Comparison of ENCODE assay signal across 8 cellular contexts in genomic region chr9:89603629-89604462, GRCh38. TPM values are rescaled to one million over a fixed set of nuclear protein-coding genes. Genes with fewer than 3 reads are reported as not detected.
A peak's percentile ranks its signal among the peaks of the same experiment; 100 is the strongest.
DNase-seq lines count a peak whose midpoint lies in the region; ATAC-seq and TF ChIP-seq lines count a peak whose summit lies in the region.

No MANE protein-coding gene starts in this region.

- peak overlapping the region; percentile 87 for H3K14ac ChIP-seq in trophoblast cell (ENCODE audit: low read length)

- peak overlapping the region; percentile 80 for H2BK12ac ChIP-seq in trophoblast cell (ENCODE audit: low read length)

- H3K23ac ChIP-seq in trophoblast cell (ENCODE audit: low read length), result no peak overlapping the region

- peak overlapping the region; percentile 78 for H3K9ac ChIP-seq in trophoblast cell (ENCODE audit: low read length)

- H3K27me3 ChIP-seq in Peyer's patch (no peaks in the 10 kb centered on the region), right cardiac atrium (ENCODE audit: control insufficient read depth, insufficient read depth) (no peaks in the 10 kb centered on the region), trophoblast cell (ENCODE audit: insufficient read depth, low read length) (no peaks in the 10 kb centered on the region)

- H2AK5ac ChIP-seq in trophoblast cell (ENCODE audit: low read length), result peak overlapping the region; percentile 71

- intact Hi-C loops in right cardiac atrium (cut with DNase I), result loop anchor here in 3 of 4 donors (2.0 to 10.0 kb wide), 7 partner anchors 141 to 498 kb away; no protein-coding TSS in a partner anchor

- H3K36me3 ChIP-seq in Peyer's patch, result no peaks in the 10 kb centered on the region
- peaks cover 12 to 16% of the 10 kb centered on the region in 2 experiments for H3K36me3 ChIP-seq in trophoblast cell (ENCODE audit: control insufficient read depth in 1 of 2, insufficient read depth in 2 of 2, low read length in 2 of 2)

- ATAC-seq in right cardiac atrium, result peak; percentile 47 to 55
- no peak for ATAC-seq in GM21576 (IDR thresholded peaks at IDR 0.05; ENCODE audit: unreplicated experiment)
- no peak for ATAC-seq in HG02852 (IDR thresholded peaks at IDR 0.05; ENCODE audit: unreplicated experiment)

- peak; percentile 55 for DNase-seq in CD1c-positive myeloid dendritic cell (ENCODE audit: extremely low spot score)
- peak; percentile 61 for DNase-seq in HuH-7 (ENCODE audit: low spot score)
- peak; percentile 64 to 87 (median 82) for DNase-seq in Peyer's patch
- DNase-seq in amygdala (lab: John Stamatoyannopoulos, UW), result peak in 45 of 56 donors; percentile 7 to 71 (median 51)
- DNase-seq in right cardiac atrium, result peak; percentile 75 to 92 (median 91)
- DNase-seq in trophoblast cell, result peak in 1 of 2 donors; percentile 28

- H2BK120ac ChIP-seq in trophoblast cell (ENCODE audit: insufficient read depth, low read length, poor library complexity), result peak overlapping the region; percentile 97

- peak overlapping the region; percentile 90 for H4K8ac ChIP-seq in trophoblast cell (ENCODE audit: low read depth, low read length)

- peak overlapping the region; percentile 62 for H2AFZ ChIP-seq in trophoblast cell (ENCODE audit: insufficient read depth, low read length, poor library complexity)

- H3K4ac ChIP-seq in trophoblast cell (ENCODE audit: low read depth, low read length), result peak overlapping the region; percentile 64

- peak overlapping the region; percentile 84 for H3K18ac ChIP-seq in trophoblast cell (ENCODE audit: low read length)

- peaks cover 19% of the 10 kb centered on the region for H3K79me2 ChIP-seq in trophoblast cell (ENCODE audit: control insufficient read depth, insufficient read depth, low read length, poor library complexity)

- H3K9me3 ChIP-seq in Peyer's patch (no peaks in the 10 kb centered on the region), right cardiac atrium (ENCODE audit: control insufficient read depth, low read length) (no peaks in the 10 kb centered on the region), trophoblast cell (ENCODE audit: insufficient read depth, low read depth, low read length) (peaks cover 3% of the 10 kb centered on the region)

- H4K12ac ChIP-seq in trophoblast cell (ENCODE audit: low read depth, low read length), result peak overlapping the region; percentile 12

- H3K4me3 ChIP-seq in Peyer's patch (peak overlapping the region; percentile 49 to 94 (median 58)), right cardiac atrium (ENCODE audit: low read length) (peak overlapping the region; percentile 53), trophoblast cell (ENCODE audit: low read depth, low read length) (peak overlapping the region; percentile 75)

- TF ChIP-seq CTCF in Peyer's patch (IDR thresholded peaks at IDR 0.05), result peak; percentile 21 to 74 (median 54)

- H3K4me2 ChIP-seq in trophoblast cell (ENCODE audit: low read length), result peak overlapping the region; percentile 97

- H3K4me1 ChIP-seq in Peyer's patch (peaks cover 0 to 31% (median 21%) of the 10 kb centered on the region in 4 donors), right cardiac atrium (ENCODE audit: control insufficient read depth, insufficient read depth, low read length) (peaks cover 3% of the 10 kb centered on the region), trophoblast cell (ENCODE audit: control insufficient read depth in 1 of 2, insufficient read depth in 2 of 2, low read length in 2 of 2) (peaks cover 4 to 17% of the 10 kb centered on the region in 2 experiments)

- H3K27ac ChIP-seq in Peyer's patch (peak overlapping the region; percentile 41 to 98 (median 56)), right cardiac atrium (ENCODE audit: low read length) (peak overlapping the region; percentile 44), trophoblast cell (ENCODE audit: low read depth, low read length) (peak overlapping the region; percentile 91)

- peaks cover 30% of the 10 kb centered on the region for H3K79me1 ChIP-seq in trophoblast cell (ENCODE audit: low read length)

- peak overlapping the region; percentile 91 for H2BK5ac ChIP-seq in trophoblast cell (ENCODE audit: low read depth, low read length, poor library complexity)

- WGBS in right cardiac atrium, result under 1% methylated on average over 63 of the region's 63 CpGs
- no CpG with 5 or more reads among the region's 63 CpGs for WGBS in trophoblast cell (ENCODE audit: extremely low coverage, insufficient coverage, insufficient read length)

- H4K91ac ChIP-seq in trophoblast cell (ENCODE audit: low read depth, low read length), result peak overlapping the region; percentile 97

- no peak for TF ChIP-seq POLR2A in Peyer's patch (IDR thresholded peaks at IDR 0.05)

RNA-seq across cellular contexts. Expression of gene GADD45G, which starts 1.0 kb away (rescaled TPM):
- total RNA-seq in Peyer's patch (10 to 100 TPM in 3 of 4 donors, 1 to 10 TPM in 1; 8.7 to 37.1 (median 12.8) TPM), right cardiac atrium (100 to 1,000 TPM in 2 of 4 donors, 10 to 100 TPM in 2; 27.6 to 133 (median 69.8) TPM)
- 157 TPM for polyA plus RNA-seq in right cardiac atrium
- 140 and 155 TPM in 2 replicates for polyA plus RNA-seq in trophoblast cell (2013)

Comparison
In these comparisons a context has a peak if more than half of its experiments do, and no peak if none do; other contexts are left out.
1. ATAC-seq: peak in right cardiac atrium (2 of 2); none in GM21576 (single experiment) and HG02852 (single experiment).
2. Peak in every context shown above with its lines, with median percentiles within 50 percentile points of each other: H3K27ac ChIP-seq and H3K4me3 ChIP-seq.